In genomic region chr7:120996333-120996982, GRCh38 we compare ENCODE assay signal across 8 cellular contexts. TPM values are rescaled to one million over a fixed set of nuclear protein-coding genes. Genes with fewer than 3 reads are reported as not detected.
DNase-seq lines count a peak whose midpoint lies in the region; ATAC-seq and TF ChIP-seq lines count a peak whose summit lies in the region.

No MANE protein-coding gene starts in this region.

- no peaks in the 10 kb centered on the region for H3K9me3 Mint-ChIP-seq in CD4-positive, alpha-beta memory T cell

- intact Hi-C loops in CD4-positive, alpha-beta memory T cell (cut with micrococcal nuclease) = no loop called here
- intact Hi-C loops in colonic mucosa (cut with DNase I) = no loop called here
- intact Hi-C loops in mucosa of descending colon (cut with DNase I, micrococcal nuclease) = no loop called here

- H3K36me3 Mint-ChIP-seq in CD4-positive, alpha-beta memory T cell = no peaks in the 10 kb centered on the region

- CTCF ChIA-PET in CD4-positive, alpha-beta memory T cell (lab: Charles Lee; ENCODE audit: partially characterized antibody) = interaction anchor here (0.8 to 3.1 kb wide), 3 partner anchors 9 to 112 kb away, joined by 3 to 20 read pairs (median 5); partner anchors contain the start of gene CPED1

- H3K4me1 ChIP-seq in CD4-positive, alpha-beta memory T cell (ENCODE audit: insufficient read depth, low read length) = peaks cover 14% of the 10 kb centered on the region
- no peaks in the 10 kb centered on the region for H3K4me1 ChIP-seq in colonic mucosa
- H3K4me1 ChIP-seq in mucosa of descending colon (ENCODE audit: low read depth) = no peaks in the 10 kb centered on the region

- peaks cover 13 to 21% (median 18%) of the 10 kb centered on the region in 4 donors for H3K4me1 Mint-ChIP-seq in CD4-positive, alpha-beta memory T cell

- H3K27me3 Mint-ChIP-seq in CD4-positive, alpha-beta memory T cell = peaks cover 3 to 5% of the 10 kb centered on the region in 2 donors

- H3K27me3 ChIP-seq in CD4-positive, alpha-beta memory T cell (ENCODE audit: insufficient read depth, low read length) = peaks cover 3% of the 10 kb centered on the region
- H3K27me3 ChIP-seq in colonic mucosa = no peaks in the 10 kb centered on the region

- H3K27ac ChIP-seq in CD4-positive, alpha-beta memory T cell (ENCODE audit: low read depth, low read length) = no peak overlapping the region
- peak overlapping the region; percentile 34 for H3K27ac ChIP-seq in colonic mucosa

- H3K9ac ChIP-seq in colonic mucosa (ENCODE audit: low read depth in 2 of 2, low read length in 2 of 2) = no peak overlapping the region

- no peaks in the 10 kb centered on the region for H3K36me3 ChIP-seq in CD4-positive, alpha-beta memory T cell (ENCODE audit: insufficient read depth, low read length)
- H3K36me3 ChIP-seq in colonic mucosa (no peaks in the 10 kb centered on the region), mucosa of descending colon (ENCODE audit: low read depth) (no peaks in the 10 kb centered on the region)

- H3K4me3 Mint-ChIP-seq in CD4-positive, alpha-beta memory T cell = peak overlapping the region in 1 of 8 donors; percentile 53

- H3K4me3 ChIP-seq in CD4-positive, alpha-beta memory T cell (ENCODE audit: low read length in 2 of 2) = no peak overlapping the region
- H3K4me3 ChIP-seq in colonic mucosa (no peak overlapping the region), mucosa of descending colon (no peak overlapping the region)

- ATAC-seq in GM19043 (IDR thresholded peaks at IDR 0.05; ENCODE audit: low read depth, unreplicated experiment) (peak; percentile 15), mucosa of descending colon (peak; percentile 89), HG03039 (IDR thresholded peaks at IDR 0.05; ENCODE audit: unreplicated experiment) (no peak)
- ATAC-seq in stimulated activated naive CD8-positive, alpha-beta T cell treated with anti-CD3 and anti-CD28 coated beads, Interleukin-15, Interleukin-2, amounts not matched to agents 100 U/mL and 50 U/mL, for 24 hours = no peak

- POLR2A ChIA-PET in CD4-positive, alpha-beta memory T cell (lab: Charles Lee; ENCODE audit: partially characterized antibody) = interaction anchor here (1.0 kb wide), 1 partner anchor 9 kb away, joined by 3 read pairs; no protein-coding TSS in a partner anchor

- TF ChIP-seq CTCF in colonic mucosa (IDR thresholded peaks at IDR 0.05) (no peak), mucosa of descending colon (IDR thresholded peaks at IDR 0.05) (no peak)

- H3K27ac Mint-ChIP-seq in CD4-positive, alpha-beta memory T cell = peak overlapping the region in 1 of 7 donors; percentile 62

- peak; percentile 66 to 77 (median 68) for DNase-seq in CD4-positive, alpha-beta memory T cell
- DNase-seq in NCI-H226 (peak; percentile 83), colonic mucosa (peak; percentile 88), mucosa of descending colon (peak in 1 of 3 donors; percentile 92)
- no peak for DNase-seq in stimulated activated naive CD8-positive, alpha-beta T cell treated with anti-CD3 and anti-CD28 coated beads, Interleukin-15, Interleukin-2, amounts not matched to agents 100 U/mL and 50 U/mL, for 24 hours
- no peak for DNase-seq in stimulated activated CD4-positive, alpha-beta T cell treated with anti-CD3 and anti-CD28 coated beads, Interleukin-2, amount 100 ng/mL, for 48 hours

- no peaks in the 10 kb centered on the region for H3K9me3 ChIP-seq in CD4-positive, alpha-beta memory T cell (ENCODE audit: control insufficient read depth in 1 of 2, low read length in 2 of 2)
- H3K9me3 ChIP-seq in colonic mucosa (no peaks in the 10 kb centered on the region), mucosa of descending colon (no peaks in the 10 kb centered on the region)

RNA-seq across cellular contexts. Expression of gene CPED1, which starts 7.9 kb away (rescaled TPM):
- total RNA-seq in CD4-positive, alpha-beta memory T cell = under 1 TPM in 1 of 2 experiments, not detected in 1; 0.32 TPM
- not detected for polyA plus RNA-seq in CD4-positive, alpha-beta memory T cell
- total RNA-seq in colonic mucosa (10 to 100 TPM in 1 of 2 donors, 1 to 10 TPM in 1; 4.0 to 15.9 TPM), mucosa of descending colon (10 to 100 TPM in 1 of 3 donors, 1 to 10 TPM in 2; 6.5 to 67.7 (median 8.8) TPM)

RNA-seq across cellular contexts. Expression of gene ING3, which starts 45.9 kb away (rescaled TPM):
- 10 to 100 TPM; 24.1 to 26.5 TPM for total RNA-seq in CD4-positive, alpha-beta memory T cell
- 10 to 100 TPM; 29.7 to 32.2 TPM for polyA plus RNA-seq in CD4-positive, alpha-beta memory T cell
- total RNA-seq in colonic mucosa = 10 to 100 TPM; 12.7 to 13.6 TPM
- 10 to 100 TPM; 18.2 to 21.7 (median 20.7) TPM for total RNA-seq in mucosa of descending colon

Comparison
In these comparisons a context has a peak if more than half of its experiments do, and no peak if none do; other contexts are left out.
1. DNase-seq: peak in CD4-positive, alpha-beta memory T cell (5 of 5), NCI-H226 (single experiment) and colonic mucosa (single experiment); none in stimulated activated naive CD8-positive, alpha-beta T cell treated with anti-CD3 and anti-CD28 coated beads, Interleukin-15, Interleukin-2, amounts not matched to agents 100 U/mL and 50 U/mL, for 24 hours (single experiment) and stimulated activated CD4-positive, alpha-beta T cell treated with anti-CD3 and anti-CD28 coated beads, Interleukin-2, amount 100 ng/mL, for 48 hours (0 of 2).
2. ATAC-seq: peak in GM19043 (single experiment) and mucosa of descending colon (single experiment); none in stimulated activated naive CD8-positive, alpha-beta T cell treated with anti-CD3 and anti-CD28 coated beads, Interleukin-15, Interleukin-2, amounts not matched to agents 100 U/mL and 50 U/mL, for 24 hours (single experiment) and HG03039 (single experiment).